ENCODE assay signal across 8 cellular contexts in the genomic region with DNA sequence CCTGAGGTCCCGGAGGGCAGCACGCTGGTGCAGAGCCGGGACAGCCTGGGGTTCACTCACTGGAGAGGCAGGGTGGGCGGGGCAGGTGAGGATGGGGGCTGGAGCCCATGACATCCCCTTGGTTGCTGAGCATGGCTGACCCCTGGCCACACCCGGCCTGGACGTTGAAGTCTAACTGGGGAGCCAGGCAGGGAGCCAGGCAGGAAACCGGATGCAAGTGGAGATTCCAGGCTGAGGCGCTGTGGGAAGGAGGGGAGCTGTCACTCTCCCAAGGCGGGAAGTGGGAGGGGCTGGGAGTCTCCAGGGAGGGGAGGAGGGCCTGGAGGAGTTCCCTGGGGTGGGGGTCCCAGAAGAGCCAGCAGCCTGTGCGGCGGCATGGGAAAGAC. TPM values are rescaled to one million over a fixed set of nuclear protein-coding genes. Genes with fewer than 3 reads are reported as not detected.
DNase-seq lines count a peak whose midpoint lies in the region; ATAC-seq and TF ChIP-seq lines count a peak whose summit lies in the region.

No MANE protein-coding gene starts in this region.

- TF ChIP-seq CTCF in foreskin fibroblast (IDR thresholded peaks at IDR 0.05; ENCODE audit: low read depth, low read length) (no peak), neural crest cell (conservative IDR thresholded peaks at IDR 0.05) (peak; percentile 1)

- in situ Hi-C loops in SK-MEL-5 (cut with HindIII; ENCODE audit: low pct_unique_long_range_greater_than_20kb, low sequenced_read_pairs): no loop called here

- H3K4me3 Mint-ChIP-seq in neural crest cell: peak overlapping the region; percentile 72

- H3K9me3 Mint-ChIP-seq in neural crest cell: peaks cover 6% of the 10 kb centered on the region

- peak; percentile 91 for DNase-seq in EH (ENCODE audit: low read depth)
- DNase-seq in SK-MEL-5 (ENCODE audit: low read depth, low spot score): peak; percentile 49
- DNase-seq in foreskin fibroblast: peak; percentile 78 to 90
- peak; percentile 58 for DNase-seq in neural crest cell (ENCODE audit: low read depth, low spot score)
- DNase-seq in NCI-H748 (lab: John Stamatoyannopoulos, UW; ENCODE audit: unreplicated experiment): no peak
- no peak for DNase-seq in NCI-H2196 treated with DMSO at 0.1 percent for 48 hours (lab: John Stamatoyannopoulos, UW; ENCODE audit: unreplicated experiment)

- peak overlapping the region; percentile 18 to 30 for H3K4me3 ChIP-seq in foreskin fibroblast (ENCODE audit: low read depth in 1 of 2, low read length in 2 of 2)

- peaks cover 55% of the 10 kb centered on the region for H3K4me1 Mint-ChIP-seq in neural crest cell

- peak overlapping the region; percentile 58 for H3K27ac Mint-ChIP-seq in neural crest cell (ENCODE audit: unreplicated experiment)

- peaks cover 1% of the 10 kb centered on the region for H3K27me3 Mint-ChIP-seq in neural crest cell (ENCODE audit: low read depth)

- no peaks in the 10 kb centered on the region for H3K36me3 Mint-ChIP-seq in neural crest cell (ENCODE audit: low read depth)

- ATAC-seq in GM19035 (IDR thresholded peaks at IDR 0.05; ENCODE audit: unreplicated experiment) (no peak), HG03342 (IDR thresholded peaks at IDR 0.05; ENCODE audit: unreplicated experiment) (no peak)

RNA-seq across cellular contexts. Expression of a gene that starts 7.7 kb away (rescaled TPM):
- 14.0 and 14.5 TPM in 2 replicates for total RNA-seq in SK-MEL-5 (2014; rRNA removed; shearing (Covaris generic))
- 28.2 and 37.8 TPM in 2 replicates for polyA plus RNA-seq in SK-MEL-5 (2015; cell fraction: cytosol; rRNA removed)
- polyA plus RNA-seq in SK-MEL-5 (2015; cell fraction: nucleus; rRNA removed): 54.5 and 56.2 TPM in 2 replicates
- 60.6 and 61.7 TPM in 2 replicates for total RNA-seq in neural crest cell

RNA-seq across cellular contexts. Expression of a gene that starts 42.3 kb away (rescaled TPM):
- 4.2 and 8.9 TPM in 2 replicates for total RNA-seq in SK-MEL-5 (2014; rRNA removed; shearing (Covaris generic))
- polyA plus RNA-seq in SK-MEL-5 (2015; cell fraction: cytosol; rRNA removed): 19.0 and 20.3 TPM in 2 replicates
- 40.4 and 47.7 TPM in 2 replicates for polyA plus RNA-seq in SK-MEL-5 (2015; cell fraction: nucleus; rRNA removed)
- 4.4 and 5.0 TPM in 2 replicates for total RNA-seq in neural crest cell

Comparison
In these comparisons a context has a peak if more than half of its experiments do, and no peak if none do; other contexts are left out.
1. DNase-seq: peak in EH (single experiment), SK-MEL-5 (single experiment), foreskin fibroblast (2 of 2) and neural crest cell (single experiment); none in NCI-H748 (single experiment) and NCI-H2196 treated with DMSO at 0.1 percent for 48 hours (single experiment).